ENCODE assay signal across 24 cellular contexts in genomic region chr2:115118306-115118705, GRCh38.
"Had no signal": no experiment of that assay in that cellular context is flagged by ENCODE, and none has a peak within 500 bp of the region (broad histone marks: within the 10 kb centered on the region; RNA-seq: fewer than 3 reads in every experiment).

No MANE protein-coding gene starts in this region.

- ATAC-seq: natural killer cell; psoas muscle; right cardiac atrium; right lobe of liver; stimulated activated effector memory CD8-positive, alpha-beta T cell treated with anti-CD3 and anti-CD28 coated beads, Interleukin-12 subunit alpha, Interleukin-12 subunit beta, amount 100 ng/mL, for 72 hours; stimulated activated naive B cell treated with anti-CD40 and anti-IgM and Interleukin-4, amounts not matched to agents 10 μg/mL and 1 μg/mL and 100 μg/mL, for 72 hours; upper lobe of right lung had no signal

- DNase-seq: natural killer cell; occipital lobe; ovary; posterior cingulate gyrus; psoas muscle; right cardiac atrium; right lobe of liver; sigmoid colon; small intestine; stimulated activated CD4-positive, alpha-beta T cell treated with anti-CD3 and anti-CD28 coated beads, Interleukin-15, amount 100 ng/mL, for 24 hours; stimulated activated CD4-positive, alpha-beta T cell treated with anti-CD3 and anti-CD28 coated beads, Interleukin-2, amount 100 ng/mL, for 24 hours; stimulated activated CD4-positive, alpha-beta T cell treated with anti-CD3 and anti-CD28 coated beads, Interleukin-2, amount 100 ng/mL, for 48 hours; stimulated activated CD4-positive, alpha-beta T cell treated with anti-CD3 and anti-CD28 coated beads, Interleukin-4, amount 100 ng/mL, for 24 hours; stimulated activated naive B cell treated with anti-CD40 and anti-IgM and Interleukin-4, amounts not matched to agents 10 μg/mL and 1 μg/mL and 100 μg/mL, for 72 hours; stimulated activated naive CD4-positive, alpha-beta T cell treated with Interleukin-2 at 50 U/mL for 16 hours; stomach; thyroid gland; upper lobe of right lung; uterus had no signal

- H3K9me3 ChIP-seq: ovary, psoas muscle, right lobe of liver, sigmoid colon, thoracic aorta, thyroid gland, tibial nerve, upper lobe of right lung, uterus had no signal

- H3K9ac ChIP-seq: neural progenitor cell, parathyroid adenoma had no signal

- H3K27ac ChIP-seq: neural progenitor cell, ovary, parathyroid adenoma, psoas muscle, right lobe of liver, sigmoid colon, stomach, thoracic aorta, thyroid gland, tibial nerve, upper lobe of right lung, uterus had no signal

- H2AFZ ChIP-seq: neural progenitor cell, parathyroid adenoma had no signal

- H3K4me1 ChIP-seq: neural progenitor cell, parathyroid adenoma, psoas muscle, right lobe of liver, sigmoid colon, stomach, thyroid gland, tibial nerve, upper lobe of right lung, uterus had no signal

- H3K36me3 ChIP-seq: neural progenitor cell, ovary, right lobe of liver, sigmoid colon, stomach, thoracic aorta, thyroid gland, tibial nerve, upper lobe of right lung, uterus had no signal

- H3K79me2 ChIP-seq: parathyroid adenoma had no signal

- FAIRE-seq: small intestine had no signal

- H3K27me3 ChIP-seq: neural progenitor cell, ovary, right lobe of liver, sigmoid colon, stomach, thyroid gland, tibial nerve, upper lobe of right lung, uterus had no signal

- H3K4me3 ChIP-seq: neural progenitor cell, ovary, psoas muscle, right lobe of liver, sigmoid colon, stomach, thoracic aorta, thyroid gland, tibial nerve, upper lobe of right lung, uterus had no signal

- H3K4me2 ChIP-seq: neural progenitor cell had no signal
